In the genomic region with DNA sequence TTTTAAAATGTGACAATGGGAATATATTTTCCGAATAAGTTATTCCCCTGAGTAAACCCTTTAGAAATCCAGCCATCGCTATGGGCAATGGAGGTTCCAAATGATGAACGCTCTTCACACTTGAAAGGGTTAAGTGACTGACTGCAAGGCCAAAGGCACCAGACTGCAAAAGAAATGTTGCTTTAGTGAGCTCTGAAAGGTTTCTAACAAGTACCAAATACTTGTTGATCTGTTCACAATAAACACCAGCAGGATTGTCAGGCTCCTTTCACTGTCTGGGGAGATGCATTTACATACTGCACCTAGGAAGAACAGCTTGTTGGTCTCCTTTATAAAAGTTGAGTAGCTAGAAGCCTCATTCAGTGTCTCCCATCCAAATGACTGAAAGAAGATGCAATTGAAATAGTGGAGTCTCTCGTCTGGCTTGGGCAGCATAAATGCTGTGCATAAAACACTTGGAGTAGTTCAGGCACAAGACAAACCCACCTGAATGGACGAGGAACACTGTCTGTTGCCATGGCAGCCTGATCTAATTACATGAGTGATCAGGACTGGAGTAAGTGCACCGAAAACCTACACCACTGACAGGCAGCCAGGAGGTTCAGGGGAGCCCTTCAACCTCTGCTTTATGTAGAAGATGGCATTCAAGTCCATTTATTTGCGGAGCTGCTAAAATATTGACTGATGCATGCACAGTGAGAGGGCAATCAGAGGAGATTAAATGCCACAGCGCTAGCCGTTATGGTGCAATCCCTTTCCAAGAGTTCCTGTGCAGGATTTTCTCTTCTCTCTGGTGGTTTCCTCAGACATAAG, we compare ENCODE assay signal across 8 cellular contexts. TPM values are rescaled to one million over a fixed set of nuclear protein-coding genes. Genes with fewer than 3 reads are reported as not detected.
DNase-seq lines count a peak whose midpoint lies in the region; ATAC-seq and TF ChIP-seq lines count a peak whose summit lies in the region.

No MANE protein-coding gene starts in this region.

- H3K27me3 Mint-ChIP-seq in T-helper 17 cell = no peaks in the 10 kb centered on the region

- DNase-seq in left ventricle myocardium inferior = no peak
- no peak for DNase-seq in left cardiac atrium
- DNase-seq in T-helper 17 cell = no peak
- peak; percentile 58 for DNase-seq in fibroblast of peridontal ligament (ENCODE audit: extremely low read depth)
- DNase-seq in retina = peak; percentile 56
- DNase-seq in NCI-H2227 treated with DMSO at 0.1 percent for 48 hours (lab: John Stamatoyannopoulos, UW) = no peak

- TF ChIP-seq CTCF in left ventricle myocardium inferior (IDR thresholded peaks at IDR 0.05; ENCODE audit: borderline replicate concordance) = no peak

- H3K27ac Mint-ChIP-seq in T-helper 17 cell = peak overlapping the region; percentile 99

- intact Hi-C loops in left ventricle myocardium inferior (cut with micrococcal nuclease) (no loop called here), left cardiac atrium (cut with DNase I) (loop anchor here in 1 of 2 donors (5.0 kb wide), 1 partner anchor 216 kb away; no protein-coding TSS in a partner anchor)

- H3K4me1 Mint-ChIP-seq in T-helper 17 cell = peaks cover 44% of the 10 kb centered on the region

- H3K36me3 Mint-ChIP-seq in T-helper 17 cell (ENCODE audit: low read depth) = peaks cover 4% of the 10 kb centered on the region

- H3K4me3 ChIP-seq in left ventricle myocardium inferior = peak overlapping the region; percentile 97

- peak overlapping the region; percentile 97 for H3K4me3 Mint-ChIP-seq in T-helper 17 cell

- ATAC-seq in left cardiac atrium (no peak), T-helper 17 cell (no peak), GM21825 (IDR thresholded peaks at IDR 0.05; ENCODE audit: unreplicated experiment) (no peak), GM21737 (IDR thresholded peaks at IDR 0.05; ENCODE audit: unreplicated experiment) (no peak)

- no peaks in the 10 kb centered on the region for H3K27me3 ChIP-seq in left ventricle myocardium inferior (ENCODE audit: low read depth)

- peak overlapping the region; percentile 99 for H3K27ac ChIP-seq in left ventricle myocardium inferior (replicated peaks)

- peaks cover 85% of the 10 kb centered on the region for H3K4me1 ChIP-seq in left ventricle myocardium inferior

- H3K9me3 ChIP-seq in left ventricle myocardium inferior (replicated peaks) = no peaks in the 10 kb centered on the region
- H3K9me3 ChIP-seq in T-helper 17 cell (ENCODE audit: control insufficient read depth, low read length, poor library complexity, severe bottlenecking) = no peaks in the 10 kb centered on the region

- no peaks in the 10 kb centered on the region for H3K36me3 ChIP-seq in left ventricle myocardium inferior

RNA-seq across cellular contexts. Expression of gene ATXN1, which starts 2.9 kb away (rescaled TPM):
- total RNA-seq in left ventricle myocardium inferior (41.5 TPM), left cardiac atrium (10 to 100 TPM; 34.6 to 36.7 TPM), T-helper 17 cell (100 to 1,000 TPM; 121 to 135 TPM)

Comparison
In these comparisons a context has a peak if more than half of its experiments do, and no peak if none do; other contexts are left out.
1. DNase-seq: peak in fibroblast of peridontal ligament (single experiment) and retina (single experiment); none in left ventricle myocardium inferior (single experiment), left cardiac atrium (single experiment), T-helper 17 cell (0 of 3) and NCI-H2227 treated with DMSO at 0.1 percent for 48 hours (single experiment).